8 cellular contexts compared by ENCODE assay signal in genomic region chr2:191302459-191303155, GRCh38. TPM values are rescaled to one million over a fixed set of nuclear protein-coding genes. Genes with fewer than 3 reads are reported as not detected.
DNase-seq lines count a peak whose midpoint lies in the region; ATAC-seq and TF ChIP-seq lines count a peak whose summit lies in the region.

No MANE protein-coding gene starts in this region.

- H3K36me3 ChIP-seq in HCT116 (ENCODE audit: control insufficient read depth in 1 of 2, insufficient read depth in 2 of 2, low read length in 2 of 2) (no peaks in the 10 kb centered on the region), Panc1 (ENCODE audit: control insufficient read depth, insufficient read depth, low read length) (no peaks in the 10 kb centered on the region), lower lobe of right lung (no peaks in the 10 kb centered on the region)

- TF ChIP-seq CTCF in HCT116 (IDR thresholded peaks at IDR 0.05 in 2 of 3, conservative IDR thresholded peaks at IDR 0.05 in 1 of 3; ENCODE audit: borderline replicate concordance in 1 of 3, insufficient read depth in 1 of 3, low read depth in 2 of 3, low read length in 2 of 3) (peak; percentile 10 to 62 (median 58); a peak in 4 of 6 replicates), Panc1 (IDR thresholded peaks at IDR 0.05) (peak; percentile 25; the same call in 1 of the 2 replicates), lower lobe of right lung (IDR thresholded peaks at IDR 0.05) (no peak)

- intact Hi-C loops in HCT116 (cut with micrococcal nuclease) (no loop called here), Panc1 (cut with micrococcal nuclease; ENCODE audit: unreplicated experiment) (no loop called here), lower lobe of right lung (cut with DNase I) (no loop called here)

- CTCF ChIA-PET in HCT116 (lab: Charles Lee) (interaction anchor here (1.0 kb wide), 2 partner anchors 9 to 250 kb away, joined by 3 to 4 read pairs; no protein-coding TSS in a partner anchor), Panc1 (lab: Charles Lee) (interaction anchor here (1.1 kb wide), 1 partner anchor 84 kb away, joined by 3 read pairs; no protein-coding TSS in a partner anchor)

- no peak overlapping the region for H3K4me3 ChIP-seq in HCT116 (replicated peaks in 1 of 2; ENCODE audit: low read depth in 1 of 2, low read length in 2 of 2)
- H3K4me3 ChIP-seq in Panc1 (ENCODE audit: low read depth in 2 of 2, low read length in 2 of 2) = no peak overlapping the region
- H3K4me3 ChIP-seq in lower lobe of right lung = no peak overlapping the region

- peaks cover 2 to 9% of the 10 kb centered on the region in 2 experiments; a peak in 3 of 4 replicates for H3K4me1 ChIP-seq in HCT116 (ENCODE audit: control insufficient read depth in 1 of 2, insufficient read depth in 2 of 2, low read length in 2 of 2)
- H3K4me1 ChIP-seq in Panc1 (ENCODE audit: control insufficient read depth, insufficient read depth, low read length) = 0 out of 2 replicates have a peak, but pooled peaks cover 4% of the 10 kb centered on the region
- H3K4me1 ChIP-seq in lower lobe of right lung = peaks cover 42% of the 10 kb centered on the region

- H3K4me2 ChIP-seq in HCT116 (ENCODE audit: low read length) = no peak overlapping the region

- H3K9me3 ChIP-seq in HCT116 (ENCODE audit: control insufficient read depth in 1 of 2, insufficient read depth in 1 of 2, low read depth in 1 of 2, low read length in 2 of 2) = no peaks in the 10 kb centered on the region
- H3K9me3 ChIP-seq in Panc1 (ENCODE audit: control insufficient read depth, insufficient read depth, low read depth, low read length) = no peaks in the 10 kb centered on the region
- H3K9me3 ChIP-seq in lower lobe of right lung = no peaks in the 10 kb centered on the region

- no peak for TF ChIP-seq RAD21 in HCT116 (IDR thresholded peaks at IDR 0.05; ENCODE audit: low read depth)

- H3K27me3 ChIP-seq in HCT116 (ENCODE audit: insufficient read depth, low read length) = no peaks in the 10 kb centered on the region
- no peaks in the 10 kb centered on the region for H3K27me3 ChIP-seq in Panc1 (ENCODE audit: control insufficient read depth, insufficient read depth, low read length)
- H3K27me3 ChIP-seq in lower lobe of right lung (ENCODE audit: low read depth) = no peaks in the 10 kb centered on the region

- H4K20me1 ChIP-seq in HCT116 (ENCODE audit: insufficient read depth) = no peaks in the 10 kb centered on the region

- no peaks in the 10 kb centered on the region for H3K9me2 ChIP-seq in HCT116 (ENCODE audit: insufficient read depth)

- RAD21 ChIA-PET in HCT116 (lab: Charles Lee; ENCODE audit: low non-redundant PET in 1 of 2, low total read pairs in 2 of 2, uncharacterized antibody in 2 of 2, unreplicated experiment in 2 of 2) = no interaction called here

- POLR2A ChIA-PET in HCT116 (lab: Charles Lee) (no interaction called here), Panc1 (lab: Charles Lee) (no interaction called here)

- peaks cover 6% of the 10 kb centered on the region for H3K79me2 ChIP-seq in HCT116 (ENCODE audit: insufficient read depth, low read length)

- peak; percentile 20 for DNase-seq in SIG-M5 treated with dmso at 0.1 percent for 504 hours (lab: John Stamatoyannopoulos, UW; ENCODE audit: unreplicated experiment)
- DNase-seq in SIG-M5 (lab: John Stamatoyannopoulos, UW) = no peak
- DNase-seq in HCT116 (ENCODE audit: low read depth, low spot score) = peak; percentile 29
- no peak for DNase-seq in Panc1 (ENCODE audit: low read depth, low spot score)
- no peak for DNase-seq in lower lobe of right lung
- DNase-seq in substantia nigra (lab: John Stamatoyannopoulos, UW) = no peak

- H3K27ac ChIP-seq in HCT116 (ENCODE audit: low read depth, low read length) (no peak overlapping the region), Panc1 (ENCODE audit: low read length) (no peak overlapping the region), lower lobe of right lung (peak overlapping the region; percentile 25), substantia nigra (ENCODE audit: low read depth, low read length, poor library complexity, severe bottlenecking) (no peak overlapping the region)

- no peak overlapping the region for H3K9ac ChIP-seq in HCT116 (ENCODE audit: low read length)

- no peak overlapping the region for H2AFZ ChIP-seq in HCT116 (ENCODE audit: low read depth, low read length, poor library complexity, severe bottlenecking)

- BruUV-seq in HCT116 (replicated peaks; lab: Mats Ljungman, UMichigan) (no TSS peak), Panc1 (replicated peaks; lab: Mats Ljungman, UMichigan) (no TSS peak)

- no peak for TF ChIP-seq POLR2A in HCT116 (IDR thresholded peaks at IDR 0.05; ENCODE audit: borderline replicate concordance, extremely low read depth, insufficient read depth, insufficient read length)

- ATAC-seq in HCT116 (peak; percentile 85), Panc1 (peak; percentile 78), lower lobe of right lung (peak; percentile 37 to 41), HG03565 (IDR thresholded peaks at IDR 0.05; ENCODE audit: unreplicated experiment) (no peak), GM21529 (IDR thresholded peaks at IDR 0.05; ENCODE audit: unreplicated experiment) (no peak)

- in situ Hi-C loops in Panc1 (cut with HindIII; ENCODE audit: low pct_unique_long_range_greater_than_20kb, low sequenced_read_pairs) = no loop called here

TF ChIP-seq in HCT116, 20 proteins besides CTCF, POLR2A, EP300 and RAD21:
- no peak for TF ChIP-seq REST (IDR thresholded peaks at IDR 0.05; ENCODE audit: low read depth)
- TF ChIP-seq ATF3 (IDR thresholded peaks at IDR 0.05) = no peak
- no peak for TF ChIP-seq CBX3 (IDR thresholded peaks at IDR 0.05; ENCODE audit: low read depth)
- no peak for TF ChIP-seq POLR2AphosphoS5 (IDR thresholded peaks at IDR 0.05; ENCODE audit: low read depth, low read length)
- no peak for TF ChIP-seq EGR1 (IDR thresholded peaks at IDR 0.05; ENCODE audit: low read depth)
- no peak for TF ChIP-seq ELF1 (IDR thresholded peaks at IDR 0.05; ENCODE audit: borderline replicate concordance, low read depth)
- no peak for TF ChIP-seq EZH2phosphoT487 (IDR thresholded peaks at IDR 0.05; ENCODE audit: borderline replicate concordance)
- no peak for TF ChIP-seq MAX (IDR thresholded peaks at IDR 0.05)
- TF ChIP-seq SP1 (IDR thresholded peaks at IDR 0.05; ENCODE audit: low read depth) = no peak
- no peak for TF ChIP-seq ZNF274 (IDR thresholded peaks at IDR 0.05; ENCODE audit: low read depth, low read length)

RNA-seq across cellular contexts. Expression of gene MYO1B, which starts 57.4 kb away (rescaled TPM):
- total RNA-seq in HCT116 (2021; ENCODE audit: unreplicated experiment) (51.7 TPM), Panc1 (2021; ENCODE audit: unreplicated experiment) (51.5 TPM), lower lobe of right lung (123 TPM)
- polyA plus RNA-seq in HCT116 (2012) = 13.5 and 16.7 TPM in 2 replicates
- polyA plus RNA-seq in Panc1 (2012; ENCODE audit: insufficient read length) = 25.9 TPM

Comparison
In these comparisons a context has a peak if more than half of its experiments do, and no peak if none do; other contexts are left out.
1. DNase-seq: peak in SIG-M5 treated with dmso at 0.1 percent for 504 hours (single experiment) and HCT116 (single experiment); none in SIG-M5 (single experiment), Panc1 (single experiment), lower lobe of right lung (single experiment) and substantia nigra (0 of 49).
2. ATAC-seq: peak in HCT116 (single experiment), Panc1 (single experiment) and lower lobe of right lung (2 of 2); none in HG03565 (single experiment) and GM21529 (single experiment).